21 cellular contexts compared by ENCODE assay signal in the genomic region with DNA sequence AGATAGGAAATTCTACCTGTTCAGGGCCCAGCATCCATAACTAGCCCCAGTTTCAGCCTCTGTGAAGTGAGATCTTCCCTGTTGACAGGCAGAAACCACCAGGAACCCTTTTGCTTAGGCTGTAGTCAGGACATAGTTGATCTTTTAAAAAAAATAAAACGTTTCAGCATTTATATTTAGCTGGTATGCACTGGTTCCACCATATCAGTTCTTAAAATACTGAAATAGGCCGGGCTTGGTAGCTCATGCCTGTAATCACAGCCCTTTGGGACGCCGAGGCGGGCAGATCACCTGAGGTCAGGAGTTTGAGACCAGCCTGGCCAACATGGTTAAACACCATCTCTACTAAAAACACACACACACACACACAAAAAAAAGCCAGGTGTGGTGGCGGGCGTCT.
"Had no signal": no experiment of that assay in that cellular context is flagged by ENCODE, and none has a peak within 500 bp of the region (broad histone marks: within the 10 kb centered on the region; RNA-seq: fewer than 3 reads in every experiment).

No MANE protein-coding gene starts in this region.

- H3K27me3 ChIP-seq: breast epithelium had no signal

- H3K9me3 Mint-ChIP-seq: activated CD8-positive, alpha-beta T cell treated with anti-CD3 and anti-CD28 coated beads for 36 hours; activated naive CD4-positive, alpha-beta T cell treated with anti-CD3 and anti-CD28 coated beads, Interleukin-2, amount 10 ng/mL, durations not matched to agents 7 days and 5 days; activated naive CD8-positive, alpha-beta T cell treated with anti-CD3 and anti-CD28 coated beads for 36 hours; activated T-cell treated with anti-CD3 and anti-CD28 coated beads, Interleukin-2, amount 50 U/mL, for 72 hours; activated T-helper 2 cell treated with anti-CD3 and anti-CD28 coated beads, Interferon-gamma antibody, Interleukin-2, Interleukin-4, amounts not matched to agents 10 μg/mL and 5 μg/mL and 100 μg/mL, durations not matched to agents 14 hours and 24 hours and 36 hours; T-cell had no signal

- H3K4me1 Mint-ChIP-seq: activated CD4-positive, alpha-beta T cell treated with anti-CD3 and anti-CD28 coated beads for 36 hours; activated naive CD4-positive, alpha-beta T cell treated with anti-CD3 and anti-CD28 coated beads, Interleukin-2, amount 10 ng/mL, durations not matched to agents 7 days and 5 days; activated naive CD8-positive, alpha-beta T cell treated with anti-CD3 and anti-CD28 coated beads for 36 hours; T-cell had no signal

- H3K27ac Mint-ChIP-seq: activated CD4-positive, alpha-beta T cell treated with anti-CD3 and anti-CD28 coated beads for 36 hours; activated CD8-positive, alpha-beta T cell treated with anti-CD3 and anti-CD28 coated beads for 36 hours; activated naive CD4-positive, alpha-beta T cell treated with anti-CD3 and anti-CD28 coated beads, Interleukin-2, amount 10 ng/mL, durations not matched to agents 7 days and 5 days; activated naive CD8-positive, alpha-beta T cell treated with anti-CD3 and anti-CD28 coated beads for 36 hours; activated T-cell treated with anti-CD3 and anti-CD28 coated beads, Interleukin-2, amount 50 U/mL, for 72 hours; activated T-helper 2 cell treated with anti-CD3 and anti-CD28 coated beads, Interferon-gamma antibody, Interleukin-2, Interleukin-4, amounts not matched to agents 10 μg/mL and 5 μg/mL and 100 μg/mL, durations not matched to agents 14 hours and 24 hours and 36 hours had no signal

- H3K27ac ChIP-seq: breast epithelium, SK-N-MC, VCaP had no signal

- H3K4me1 ChIP-seq: breast epithelium had no signal

- DNase-seq: activated CD4-positive, alpha-beta T cell treated with anti-CD3 and anti-CD28 coated beads for 36 hours; activated CD8-positive, alpha-beta memory T cell treated with anti-CD3 and anti-CD28 coated beads, Interleukin-2, amount 50 U/mL, for 4 hours; activated CD8-positive, alpha-beta T cell treated with anti-CD3 and anti-CD28 coated beads for 36 hours; activated gamma-delta T cell treated with Interleukin-2 at 50 U/mL for 16 hours; activated naive CD4-positive, alpha-beta T cell treated with anti-CD3 and anti-CD28 coated beads, Interleukin-2, amount 10 ng/mL, durations not matched to agents 7 days and 5 days; activated naive CD8-positive, alpha-beta T cell treated with anti-CD3 and anti-CD28 coated beads for 36 hours; activated T-cell treated with anti-CD3 and anti-CD28 coated beads, Interleukin-2, amount 50 U/mL, for 72 hours; KBM-7; NCI-H1105 treated with DMSO at 0.1 percent for 48 hours; NCI-H1436 treated with DMSO at 0.1 percent for 48 hours; NCI-H187; NCI-H2081; NCI-H446; NCI-H524; T-cell; T-helper 2 cell; T1000 had no signal

- H3K9me3 ChIP-seq: breast epithelium had no signal

- ATAC-seq: activated CD4-positive, alpha-beta T cell treated with anti-CD3 and anti-CD28 coated beads for 36 hours; activated CD8-positive, alpha-beta T cell treated with anti-CD3 and anti-CD28 coated beads for 36 hours; activated T-cell treated with anti-CD3 and anti-CD28 coated beads, Interleukin-2, amount 50 U/mL, for 72 hours; T-cell had no signal

- H3K4me3 Mint-ChIP-seq: activated CD4-positive, alpha-beta T cell treated with anti-CD3 and anti-CD28 coated beads for 36 hours; activated CD8-positive, alpha-beta T cell treated with anti-CD3 and anti-CD28 coated beads for 36 hours; activated naive CD4-positive, alpha-beta T cell treated with anti-CD3 and anti-CD28 coated beads, Interleukin-2, amount 10 ng/mL, durations not matched to agents 7 days and 5 days; activated naive CD8-positive, alpha-beta T cell treated with anti-CD3 and anti-CD28 coated beads for 36 hours; activated T-cell treated with anti-CD3 and anti-CD28 coated beads, Interleukin-2, amount 50 U/mL, for 72 hours; T-cell had no signal

- H3K4me3 ChIP-seq: breast epithelium, SK-N-MC had no signal

- H3K36me3 ChIP-seq: breast epithelium had no signal

- H3K27me3 Mint-ChIP-seq: activated CD8-positive, alpha-beta T cell treated with anti-CD3 and anti-CD28 coated beads for 36 hours; activated naive CD8-positive, alpha-beta T cell treated with anti-CD3 and anti-CD28 coated beads for 36 hours; T-cell had no signal

- H3K36me3 Mint-ChIP-seq: activated naive CD4-positive, alpha-beta T cell treated with anti-CD3 and anti-CD28 coated beads, Interleukin-2, amount 10 ng/mL, durations not matched to agents 7 days and 5 days; activated naive CD8-positive, alpha-beta T cell treated with anti-CD3 and anti-CD28 coated beads for 36 hours; T-cell had no signal
